In genomic region chr1:32458798-32459197, GRCh38 we compare ENCODE assay signal across 3 cellular contexts.
TF ChIP-seq lines count a peak whose summit lies in the region.

No MANE protein-coding gene starts in this region.

TF ChIP-seq in HEK293, 187 proteins besides CTCF, POLR2A, EP300 and RAD21 (continues in another document):
- TF ChIP-seq SP7 (tag by site-specific recombination; IDR thresholded peaks at IDR 0.05) (0 out of 2 replicates have a peak, but pooled peaks have one; percentile 13), ZNF518A (tag by site-specific recombination; conservative IDR thresholded peaks at IDR 0.05; ENCODE audit: low read depth) (0 out of 2 replicates have a peak, but pooled peaks have one; percentile 28), ZNF639 (tag by site-specific recombination; IDR thresholded peaks at IDR 0.05) (peak; percentile 53; the same call in 1 of the 2 replicates), ZNF529 (tag by site-specific recombination; IDR thresholded peaks at IDR 0.05; ENCODE audit: insufficient replicate concordance) (peak; percentile 60), ZFP37 (tag by site-specific recombination; IDR thresholded peaks at IDR 0.05) (0 out of 2 replicates have a peak, but pooled peaks have one; percentile 23), ZNF626 (tag by site-specific recombination; IDR thresholded peaks at IDR 0.05) (peak; percentile 95), KLF8 (tag by site-specific recombination; IDR thresholded peaks at IDR 0.05) (peak; percentile 45; the same call in 1 of the 2 replicates), KLF17 (tag by site-specific recombination; IDR thresholded peaks at IDR 0.05) (peak; percentile 42; the same call in 1 of the 2 replicates), ZNF184 (tag by site-specific recombination; IDR thresholded peaks at IDR 0.05) (0 out of 2 replicates have a peak, but pooled peaks have one; percentile 52)

TF ChIP-seq in K562, 482 proteins besides CTCF, POLR2A, EP300 and RAD21:
- TF ChIP-seq ZNF280A (IDR thresholded peaks at IDR 0.05; ENCODE audit: low read depth, partially characterized antibody), result peak; percentile 87
- peak in 1 of 2 experiments; percentile 81; a peak in 1 of 3 replicates for TF ChIP-seq CBX3 (IDR thresholded peaks at IDR 0.05; ENCODE audit: borderline replicate concordance in 1 of 2, low read length in 2 of 2)
- TF ChIP-seq ZEB2 (IDR thresholded peaks at IDR 0.05), result 0 out of 2 replicates have a peak, but pooled peaks have one; percentile 41
- 0 out of 4 replicates have a peak, but pooled peaks of 1 of the 2 experiments have one; percentile 25 for TF ChIP-seq TEAD1 (CRISPR knock-in tag; IDR thresholded peaks at IDR 0.05)
- TF ChIP-seq TRIM28 (IDR thresholded peaks at IDR 0.05), result peak; percentile 94
- TF ChIP-seq TRIM24 (IDR thresholded peaks at IDR 0.05), result peak in 1 of 2 experiments; percentile 72; a peak in 2 of 4 replicates
- 0 out of 2 replicates have a peak, but pooled peaks have one; percentile 22 for TF ChIP-seq MTA3 (IDR thresholded peaks at IDR 0.05; ENCODE audit: borderline replicate concordance)
- TF ChIP-seq CBX5 (IDR thresholded peaks at IDR 0.05; ENCODE audit: borderline replicate concordance, low read depth), result peak; percentile 69; the same call in 1 of the 2 replicates
- 0 out of 2 replicates have a peak, but pooled peaks have one; percentile 45 for TF ChIP-seq XRCC3 (IDR thresholded peaks at IDR 0.05)

TF ChIP-seq in H1, 55 proteins besides CTCF, POLR2A, EP300 and RAD21:
- TF ChIP-seq TEAD4 (IDR thresholded peaks at IDR 0.05; ENCODE audit: low read depth, low read length), result 0 out of 2 replicates have a peak, but pooled peaks have one; percentile 33
